Comparison of ENCODE assay signal across 8 cellular contexts in the genomic region with DNA sequence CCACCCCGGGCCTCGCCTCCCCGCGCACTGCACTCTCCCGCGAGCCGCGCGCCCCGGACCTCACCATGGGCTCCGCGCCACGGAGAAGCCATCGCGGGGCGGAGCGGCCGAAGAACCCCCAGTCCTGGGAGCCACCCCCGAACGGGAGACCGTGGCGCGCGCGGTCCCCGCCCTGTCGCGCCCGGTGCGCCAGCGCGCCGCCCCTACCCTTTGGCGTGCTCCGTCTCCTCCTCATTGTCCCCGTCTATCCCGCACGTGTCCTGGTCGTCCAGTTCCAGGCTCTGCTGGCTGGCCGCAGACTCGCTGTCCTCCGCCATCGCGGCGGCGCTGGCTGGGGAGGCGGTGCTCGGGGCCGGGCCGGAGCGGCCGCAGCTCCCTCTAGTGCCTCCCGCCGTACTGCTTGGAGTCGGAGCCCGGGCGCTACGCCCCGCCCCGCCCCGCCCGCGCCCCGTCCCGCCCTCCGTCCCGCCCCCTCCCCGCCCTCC. TPM values are rescaled to one million over a fixed set of nuclear protein-coding genes. Genes with fewer than 3 reads are reported as not detected.
A peak's percentile ranks its signal among the peaks of the same experiment; 100 is the strongest.
DNase-seq lines count a peak whose midpoint lies in the region; ATAC-seq and TF ChIP-seq lines count a peak whose summit lies in the region.

A gene (minus strand): TSS at position 398 of the 485 bp plus-strand sequence. CDS start 81 bp downstream, at position 317.

- H3K27ac Mint-ChIP-seq in activated T-cell treated with anti-CD3 and anti-CD28 coated beads, Interleukin-2, amount 50 U/mL, for 24 hours = peak within 1 kb of the TSS; percentile 96

- peak within 1 kb of the TSS; percentile 92 for H3K4me3 Mint-ChIP-seq in activated T-cell treated with anti-CD3 and anti-CD28 coated beads, Interleukin-2, amount 50 U/mL, for 24 hours

- no peaks in the 10 kb centered on the region for H3K9me3 ChIP-seq in Panc1 (ENCODE audit: control insufficient read depth, insufficient read depth, low read depth, low read length)
- H3K9me3 ChIP-seq in stomach = no peaks in the 10 kb centered on the region

- peak; percentile 94 for ATAC-seq in GM21723 (IDR thresholded peaks at IDR 0.05; ENCODE audit: unreplicated experiment)
- ATAC-seq in Panc1 = peak; percentile 94
- ATAC-seq in left lobe of liver = peak; percentile 82

- in situ Hi-C loops in Panc1 (cut with HindIII; ENCODE audit: low pct_unique_long_range_greater_than_20kb, low sequenced_read_pairs) = no loop called here

- no peak for TF ChIP-seq EP300 in stomach (IDR thresholded peaks at IDR 0.05)

- WGBS in stomach, 5 donors = 0 to 1% (median 0%) methylated on average over 9 to 68 of the region's 68 CpGs; no CpG with 5 or more reads in 1 of the 5 donors

- peak in 2 of 4 donors; percentile 46 to 61 for TF ChIP-seq POLR2A in stomach (IDR thresholded peaks at IDR 0.05)

- H3K4me1 ChIP-seq in Panc1 (ENCODE audit: control insufficient read depth, insufficient read depth, low read length) (peaks cover 16% of the 10 kb centered on the region), stomach (peaks cover 7 to 50% (median 34%) of the 10 kb centered on the region in 4 donors)

- H3K9me3 Mint-ChIP-seq in activated T-cell treated with anti-CD3 and anti-CD28 coated beads, Interleukin-2, amount 50 U/mL, for 24 hours = no peaks in the 10 kb centered on the region

- peak; percentile 87 for DNase-seq in activated T-cell treated with anti-CD3 and anti-CD28 coated beads, Interleukin-2, amount 50 U/mL, for 24 hours
- no peak for DNase-seq in activated T-cell treated with anti-CD3 and anti-CD28 coated beads, Interleukin-2, amount 50 U/mL, for 48 hours
- peak; percentile 85 for DNase-seq in HuH-7.5 (ENCODE audit: low spot score)
- no peak for DNase-seq in Panc1 (ENCODE audit: low read depth, low spot score)
- no peak for DNase-seq in cerebellum (ENCODE audit: low spot score)
- peak; percentile 91 for DNase-seq in left lobe of liver (ENCODE audit: low spot score)
- no peak for DNase-seq in stomach

- no TSS peak for BruUV-seq in Panc1 (replicated peaks; lab: Mats Ljungman, UMichigan)

- intact Hi-C loops in Panc1 (cut with micrococcal nuclease; ENCODE audit: unreplicated experiment) (no loop called here), stomach (cut with DNase I; ENCODE audit: low total_unique reads) (no loop called here)

- POLR2A ChIA-PET in Panc1 (lab: Charles Lee) = no interaction called here

- peaks cover 13% of the 10 kb centered on the region for H3K36me3 Mint-ChIP-seq in activated T-cell treated with anti-CD3 and anti-CD28 coated beads, Interleukin-2, amount 50 U/mL, for 24 hours (ENCODE audit: low read depth)

- CTCF ChIA-PET in Panc1 (lab: Charles Lee) = interaction anchor here (0.7 to 0.8 kb wide), 2 partner anchors 12 to 584 kb away, joined by 4 to 5 read pairs; no protein-coding TSS in a partner anchor

- H3K27me3 ChIP-seq in Panc1 (ENCODE audit: control insufficient read depth, insufficient read depth, low read length) = no peaks in the 10 kb centered on the region
- no peaks in the 10 kb centered on the region for H3K27me3 ChIP-seq in stomach

- H3K27ac ChIP-seq in Panc1 (ENCODE audit: low read length) = peak within 1 kb of the TSS; percentile 79
- peak within 1 kb of the TSS; percentile 92 to 99 (median 93) for H3K27ac ChIP-seq in stomach

- peak; percentile 45 for TF ChIP-seq CTCF in Panc1 (IDR thresholded peaks at IDR 0.05)
- TF ChIP-seq CTCF in stomach (IDR thresholded peaks at IDR 0.05) = peak in 4 of 7 experiments; percentile 18 to 52 (median 30)

- peak within 1 kb of the TSS; percentile 64 to 70 for H3K4me3 ChIP-seq in Panc1 (ENCODE audit: low read depth in 2 of 2, low read length in 2 of 2)
- H3K4me3 ChIP-seq in stomach = peak within 1 kb of the TSS; percentile 96 to 98 (median 97)

- no peaks in the 10 kb centered on the region; the same call in 1 of the 2 replicates for H3K36me3 ChIP-seq in Panc1 (ENCODE audit: control insufficient read depth, insufficient read depth, low read length)
- H3K36me3 ChIP-seq in stomach = no peaks in the 10 kb centered on the region

- peaks cover 62% of the 10 kb centered on the region for H3K4me1 Mint-ChIP-seq in activated T-cell treated with anti-CD3 and anti-CD28 coated beads, Interleukin-2, amount 50 U/mL, for 24 hours (ENCODE audit: low read depth)

- no peaks in the 10 kb centered on the region for H3K27me3 Mint-ChIP-seq in activated T-cell treated with anti-CD3 and anti-CD28 coated beads, Interleukin-2, amount 50 U/mL, for 24 hours

RNA-seq across cellular contexts. Expression of the gene that starts here (rescaled TPM):
- 14.3 TPM for total RNA-seq in Panc1 (2021; ENCODE audit: unreplicated experiment)
- polyA plus RNA-seq in Panc1 (2012; ENCODE audit: insufficient read length) = 6.5 TPM
- 35.0 TPM for total RNA-seq in cerebellum
- 19.4 TPM for total RNA-seq in left lobe of liver
- 100 to 1,000 TPM in 1 of 5 donors, 10 to 100 TPM in 3, 1 to 10 TPM in 1; 6.1 to 107 (median 12.9) TPM for total RNA-seq in stomach
- polyA plus RNA-seq in stomach = 1 to 10 TPM; 5.5 to 7.6 (median 6.9) TPM

Comparison
In these comparisons a context has a peak if more than half of its experiments do, and no peak if none do; other contexts are left out.
1. DNase-seq: peak in activated T-cell treated with anti-CD3 and anti-CD28 coated beads, Interleukin-2, amount 50 U/mL, for 24 hours (single experiment), HuH-7.5 (single experiment) and left lobe of liver (single experiment); none in activated T-cell treated with anti-CD3 and anti-CD28 coated beads, Interleukin-2, amount 50 U/mL, for 48 hours (0 of 2), Panc1 (single experiment), cerebellum (single experiment) and stomach (single experiment).
2. Peak in every context shown above with its lines, with median percentiles within 50 percentile points of each other: ATAC-seq.